Comparison of ENCODE assay signal across 8 cellular contexts in genomic region chr2:30711646-30712085, GRCh38.
DNase-seq lines count a peak whose midpoint lies in the region; ATAC-seq and TF ChIP-seq lines count a peak whose summit lies in the region.

No MANE protein-coding gene starts in this region.

- DNase-seq in NCI-H1105 (lab: John Stamatoyannopoulos, UW), result peak; percentile 63
- peak; percentile 86 for DNase-seq in activated naive CD4-positive, alpha-beta T cell treated with anti-CD3 and anti-CD28 coated beads, Interleukin-2, amount 50 U/mL, for 16 hours
- DNase-seq in Right ventricle myocardium superior, result peak; percentile 84
- peak; percentile 72 to 85 for DNase-seq in psoas muscle
- DNase-seq in posterior vena cava (ENCODE audit: low spot score), result no peak

- ATAC-seq in HG02678 (IDR thresholded peaks at IDR 0.05; ENCODE audit: unreplicated experiment), result peak; percentile 88
- peak; percentile 88 for ATAC-seq in SK-N-SH treated with all-trans-retinoic acid at 6 μM for 48 hours
- peak; percentile 72 for ATAC-seq in Right ventricle myocardium superior (ENCODE audit: poor library complexity)
- peak; percentile 85 to 90 (median 86) for ATAC-seq in psoas muscle

- no peak overlapping the region for H3K27ac ChIP-seq in psoas muscle

- H3K36me3 ChIP-seq in psoas muscle (ENCODE audit: insufficient read depth in 1 of 2, low read depth in 1 of 2), result no peaks in the 10 kb centered on the region

- no peaks in the 10 kb centered on the region for H3K27me3 ChIP-seq in psoas muscle (ENCODE audit: insufficient read depth in 3 of 3, low read length in 2 of 3)

- no peaks in the 10 kb centered on the region for H3K4me1 ChIP-seq in psoas muscle

- intact Hi-C loops in Right ventricle myocardium superior (cut with DNase I) (loop anchor here (5.0 kb wide), 2 partner anchors 151 to 621 kb away; no protein-coding TSS in a partner anchor), psoas muscle (cut with DNase I) (loop anchor here (2.0 to 10.0 kb wide), 6 partner anchors 151 to 816 kb away; no protein-coding TSS in a partner anchor), posterior vena cava (cut with DNase I) (loop anchor here in 1 of 2 donors (2.0 kb wide), 1 partner anchor 457 kb away; no protein-coding TSS in a partner anchor)

- 20 to 25% (median 24%) methylated on average over 4 of the region's 4 CpGs for WGBS in psoas muscle, 3 donors

- no peak overlapping the region for H3K4me3 ChIP-seq in psoas muscle

- TF ChIP-seq CTCF in GM12874 (IDR thresholded peaks at IDR 0.05; ENCODE audit: insufficient read depth, low read depth, low read length) (peak; percentile 100), psoas muscle (IDR thresholded peaks at IDR 0.05) (peak; percentile 98)

- no peaks in the 10 kb centered on the region for H3K9me3 ChIP-seq in psoas muscle

TF ChIP-seq in SK-N-SH treated with all-trans-retinoic acid at 6 μM for 48 hours, 23 proteins besides CTCF, POLR2A, EP300 and RAD21:
- TF ChIP-seq CSDC2 (CRISPR knock-in tag; IDR thresholded peaks at IDR 0.05), result no peak
- TF ChIP-seq RARB (CRISPR knock-in tag; IDR thresholded peaks at IDR 0.05), result no peak
- TF ChIP-seq ZFP30 (CRISPR knock-in tag; IDR thresholded peaks at IDR 0.05), result no peak
- TF ChIP-seq PATZ1 (CRISPR knock-in tag; IDR thresholded peaks at IDR 0.05; ENCODE audit: borderline replicate concordance), result no peak
- TF ChIP-seq ZNF8 (CRISPR knock-in tag; IDR thresholded peaks at IDR 0.05), result no peak
- no peak for TF ChIP-seq ZNF70 (CRISPR knock-in tag; IDR thresholded peaks at IDR 0.05)
- TF ChIP-seq POU6F1 (CRISPR knock-in tag; IDR thresholded peaks at IDR 0.05; ENCODE audit: borderline replicate concordance, low read depth), result no peak
- TF ChIP-seq ZFP3 (CRISPR knock-in tag; IDR thresholded peaks at IDR 0.05), result no peak
- TF ChIP-seq ZC3H10 (CRISPR knock-in tag; IDR thresholded peaks at IDR 0.05), result no peak
- TF ChIP-seq ESRRG (CRISPR knock-in tag; IDR thresholded peaks at IDR 0.05), result no peak
- TF ChIP-seq TSHZ2 (CRISPR knock-in tag; IDR thresholded peaks at IDR 0.05), result no peak
- TF ChIP-seq OSR1 (CRISPR knock-in tag; IDR thresholded peaks at IDR 0.05), result no peak
- no peak for TF ChIP-seq CREB5 (CRISPR knock-in tag; IDR thresholded peaks at IDR 0.05; ENCODE audit: low read depth)
- TF ChIP-seq TCF4 (CRISPR knock-in tag; IDR thresholded peaks at IDR 0.05; ENCODE audit: borderline replicate concordance), result no peak
- TF ChIP-seq ZNF565 (CRISPR knock-in tag; conservative IDR thresholded peaks at IDR 0.05; ENCODE audit: low read depth), result no peak
- no peak for TF ChIP-seq TOX (CRISPR knock-in tag; IDR thresholded peaks at IDR 0.05; ENCODE audit: borderline replicate concordance)
- TF ChIP-seq GLIS3 (CRISPR knock-in tag; IDR thresholded peaks at IDR 0.05), result no peak
- no peak for TF ChIP-seq SNAI2 (CRISPR knock-in tag; IDR thresholded peaks at IDR 0.05)
- no peak for TF ChIP-seq PPARA (CRISPR knock-in tag; IDR thresholded peaks at IDR 0.05; ENCODE audit: borderline replicate concordance)
